11 cellular contexts compared by ENCODE assay signal in the genomic region with DNA sequence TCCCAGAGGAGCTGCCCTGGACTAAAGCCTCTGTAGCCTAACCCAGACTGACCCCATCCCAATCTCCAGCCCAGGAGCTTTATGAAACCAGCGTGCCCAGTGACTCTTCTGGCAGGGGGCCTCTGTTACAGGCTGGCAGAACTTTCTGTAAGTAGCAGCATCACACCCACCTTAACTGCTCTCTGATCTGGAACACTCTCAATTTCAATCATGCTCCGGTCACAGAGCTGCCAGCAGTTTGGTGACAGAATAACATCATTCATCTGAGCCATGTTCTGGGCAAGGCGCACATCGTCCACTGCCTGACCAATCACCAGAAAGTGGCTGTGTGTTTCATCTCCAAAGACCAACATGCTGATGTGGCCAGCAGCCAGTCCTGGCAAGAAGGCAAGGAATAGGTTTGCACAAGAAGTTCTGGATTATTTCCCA.
DNase-seq lines count a peak whose midpoint lies in the region; ATAC-seq lines count a peak whose summit lies in the region.
"Had no signal": no experiment of that assay in that cellular context is flagged by ENCODE, and none has a peak within 500 bp of the region (broad histone marks: within the 10 kb centered on the region; RNA-seq: fewer than 3 reads in every experiment).

No MANE protein-coding gene starts in this region.

- ATAC-seq in GM19351 (IDR thresholded peaks at IDR 0.05; ENCODE audit: unreplicated experiment), result peak; percentile 85
- ATAC-seq in HG03103 (IDR thresholded peaks at IDR 0.05; ENCODE audit: low read depth, unreplicated experiment), result peak; percentile 88

- DNase-seq in AG20443 (ENCODE audit: low spot score) (peak; percentile 71), fibroblast of peridontal ligament (ENCODE audit: extremely low read depth) (peak; percentile 74), NCI-H748 (lab: John Stamatoyannopoulos, UW; ENCODE audit: unreplicated experiment) (no peak), cerebellar nuclear complex (lab: John Stamatoyannopoulos, UW) (no peak), NCI-H2107 treated with DMSO at 0.1 percent for 48 hours (lab: John Stamatoyannopoulos, UW; ENCODE audit: unreplicated experiment) (no peak)
- no peak for DNase-seq in activated T-cell treated with anti-CD3 and anti-CD28 coated beads, Interleukin-2, amount 50 U/mL, for 1 hour
- DNase-seq: activated naive CD8-positive, alpha-beta T cell treated with anti-CD3 and anti-CD28 coated beads, Interleukin-2, amount 10 ng/mL, durations not matched to agents 7 days and 5 days; NCI-H1417 treated with DMSO at 0.1 percent for 48 hours; nucleus accumbens had no signal

Comparison
In these comparisons a context has a peak if more than half of its experiments do, and no peak if none do; other contexts are left out.
1. DNase-seq: peak in AG20443 (single experiment) and fibroblast of peridontal ligament (single experiment); none in activated T-cell treated with anti-CD3 and anti-CD28 coated beads, Interleukin-2, amount 50 U/mL, for 1 hour (single experiment), NCI-H748 (single experiment), cerebellar nuclear complex (0 of 2) and NCI-H2107 treated with DMSO at 0.1 percent for 48 hours (single experiment).